ENCODE assay signal across 8 cellular contexts in the genomic region with DNA sequence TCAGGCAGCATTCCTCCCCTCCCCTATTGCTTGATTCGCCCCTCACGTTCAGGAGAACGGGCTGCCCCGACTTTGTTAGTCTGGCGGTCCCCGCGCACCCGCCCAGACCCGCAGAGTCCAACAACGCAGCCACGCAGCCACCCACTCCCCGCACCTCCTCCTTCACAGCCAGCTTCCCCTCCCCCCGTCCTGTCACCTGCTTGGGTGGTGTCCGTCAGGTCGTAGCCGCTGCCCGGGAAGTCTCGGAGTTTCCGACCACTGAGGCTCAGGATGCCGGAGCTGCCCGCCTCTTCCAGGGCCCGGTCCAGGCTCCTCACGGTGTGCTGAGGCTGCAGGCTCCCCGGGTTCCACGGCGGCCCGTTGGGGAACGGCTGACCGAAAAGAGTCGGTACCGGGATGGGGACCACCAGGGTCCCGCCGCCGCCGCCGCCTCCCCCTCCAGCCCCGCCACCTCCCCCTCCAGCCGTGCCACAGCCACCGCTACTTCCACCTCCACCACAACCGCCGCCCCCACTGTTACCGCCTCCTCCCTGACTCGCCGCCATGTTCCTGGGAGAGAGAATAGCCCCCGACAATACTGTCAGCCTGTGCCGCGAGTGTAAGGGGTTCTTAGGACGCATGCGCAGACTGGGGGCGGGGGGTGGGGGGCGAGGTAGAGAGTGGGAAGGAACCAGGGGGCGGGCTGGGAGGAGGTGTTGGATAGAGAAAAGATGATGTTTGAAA. TPM values are rescaled to one million over a fixed set of nuclear protein-coding genes. Genes with fewer than 3 reads are reported as not detected.
DNase-seq lines count a peak whose midpoint lies in the region; ATAC-seq and TF ChIP-seq lines count a peak whose summit lies in the region.

A gene with protein sequence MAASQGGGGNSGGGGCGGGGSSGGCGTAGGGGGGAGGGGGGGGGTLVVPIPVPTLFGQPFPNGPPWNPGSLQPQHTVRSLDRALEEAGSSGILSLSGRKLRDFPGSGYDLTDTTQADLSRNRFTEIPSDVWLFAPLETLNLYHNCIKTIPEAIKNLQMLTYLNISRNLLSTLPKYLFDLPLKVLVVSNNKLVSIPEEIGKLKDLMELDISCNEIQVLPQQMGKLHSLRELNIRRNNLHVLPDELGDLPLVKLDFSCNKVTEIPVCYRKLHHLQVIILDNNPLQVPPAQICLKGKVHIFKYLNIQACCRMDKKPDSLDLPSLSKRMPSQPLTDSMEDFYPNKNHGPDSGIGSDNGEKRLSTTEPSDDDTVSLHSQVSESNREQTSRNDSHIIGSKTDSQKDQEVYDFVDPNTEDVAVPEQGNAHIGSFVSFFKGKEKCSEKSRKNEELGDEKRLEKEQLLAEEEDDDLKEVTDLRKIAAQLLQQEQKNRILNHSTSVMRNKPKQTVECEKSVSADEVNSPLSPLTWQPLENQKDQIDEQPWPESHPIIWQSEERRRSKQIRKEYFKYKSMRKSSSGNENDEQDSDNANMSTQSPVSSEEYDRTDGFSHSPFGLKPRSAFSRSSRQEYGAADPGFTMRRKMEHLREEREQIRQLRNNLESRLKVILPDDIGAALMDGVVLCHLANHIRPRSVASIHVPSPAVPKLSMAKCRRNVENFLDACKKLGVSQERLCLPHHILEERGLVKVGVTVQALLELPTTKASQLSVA (minus strand): TSS at position 600 of the 723 bp plus-strand sequence. CDS start 55 bp downstream, at position 545.

- H3K4me2 ChIP-seq in H9 (ENCODE audit: insufficient read depth, insufficient read length, low read length) = peak within 1 kb of the TSS; percentile 62

- no peaks in the 10 kb centered on the region for H3K79me2 ChIP-seq in H9 (ENCODE audit: insufficient read depth, low read length)

- H2BK5ac ChIP-seq in H9 (ENCODE audit: insufficient read length, low read length) = no peak within 1 kb of the TSS

- no peak within 1 kb of the TSS for H2BK15ac ChIP-seq in H9 (ENCODE audit: low read depth, low read length)

- no CpG with 5 or more reads among the region's 52 CpGs for WGBS in H9 (ENCODE audit: extremely low coverage, insufficient read length, low lambda C conversion rate)

- peaks cover 37 to 54% of the 10 kb centered on the region in 2 experiments for H3K4me1 Mint-ChIP-seq in H9
- no peaks in the 10 kb centered on the region for H3K4me1 Mint-ChIP-seq in activated naive CD8-positive, alpha-beta T cell treated with anti-CD3 and anti-CD28 coated beads for 36 hours

- peak within 1 kb of the TSS; percentile 23 to 39 (median 29) for H3K4me3 ChIP-seq in skin epidermis

- H3K27me3 ChIP-seq in H9 (ENCODE audit: insufficient read depth, low read length) = no peaks in the 10 kb centered on the region; the same call in 1 of the 2 replicates

- H2BK12ac ChIP-seq in H9 (ENCODE audit: insufficient read length, low read depth, low read length) = no peak within 1 kb of the TSS

- no peak within 1 kb of the TSS for H4K8ac ChIP-seq in H9 (replicated peaks; ENCODE audit: insufficient read length, low read depth, low read length)

- H3K14ac ChIP-seq in H9 (ENCODE audit: insufficient read depth, low read length) = no peak within 1 kb of the TSS

- no peak within 1 kb of the TSS for H3K23ac ChIP-seq in H9 (ENCODE audit: insufficient read length, low read depth, low read length)

- no peak for TF ChIP-seq CTCF in H9 (conservative IDR thresholded peaks at IDR 0.05)

- no peaks in the 10 kb centered on the region for H3K36me3 Mint-ChIP-seq in H9 (ENCODE audit: insufficient read depth in 1 of 3, low read depth in 3 of 3)
- H3K36me3 Mint-ChIP-seq in activated naive CD8-positive, alpha-beta T cell treated with anti-CD3 and anti-CD28 coated beads for 36 hours = no peaks in the 10 kb centered on the region

- H3K27ac Mint-ChIP-seq in H9 = peak within 1 kb of the TSS in 1 of 3 experiments; percentile 52; a peak in 1 of 7 replicates
- H3K27ac Mint-ChIP-seq in activated naive CD8-positive, alpha-beta T cell treated with anti-CD3 and anti-CD28 coated beads for 36 hours = no peak within 1 kb of the TSS

- no peak within 1 kb of the TSS for H3T11ph ChIP-seq in H9 (ENCODE audit: low read length)

- H2BK120ac ChIP-seq in H9 (ENCODE audit: low read depth, low read length, poor library complexity, severe bottlenecking) = no peak within 1 kb of the TSS

- H3K9me3 Mint-ChIP-seq in H9 = no peaks in the 10 kb centered on the region
- no peaks in the 10 kb centered on the region for H3K9me3 Mint-ChIP-seq in activated naive CD8-positive, alpha-beta T cell treated with anti-CD3 and anti-CD28 coated beads for 36 hours

- H2BK20ac ChIP-seq in H9 (ENCODE audit: low read depth, low read length, poor library complexity, severe bottlenecking) = no peak within 1 kb of the TSS

- H3K56ac ChIP-seq in H9 (ENCODE audit: insufficient read length, low read depth, low read length) = no peak within 1 kb of the TSS

- H3K4ac ChIP-seq in H9 (ENCODE audit: low read depth, low read length) = no peak within 1 kb of the TSS

- H3K4me1 ChIP-seq in H9 (ENCODE audit: insufficient read depth, low read length) = peaks cover 2% of the 10 kb centered on the region; the same call in 1 of the 2 replicates

- H3K4me3 Mint-ChIP-seq in H9 = peak within 1 kb of the TSS; percentile 90 to 97
- peak within 1 kb of the TSS; percentile 7 for H3K4me3 Mint-ChIP-seq in activated naive CD8-positive, alpha-beta T cell treated with anti-CD3 and anti-CD28 coated beads for 36 hours

- H4K5ac ChIP-seq in H9 (ENCODE audit: insufficient read length, low read depth, low read length) = no peak within 1 kb of the TSS

- no peak for ATAC-seq in HG03025 (IDR thresholded peaks at IDR 0.05; ENCODE audit: low FRiP score, unreplicated experiment)
- no peak for ATAC-seq in HG02623 (IDR thresholded peaks at IDR 0.05; ENCODE audit: unreplicated experiment)

- peak within 1 kb of the TSS; percentile 38 for H3K9ac ChIP-seq in H9 (ENCODE audit: extremely low read depth, insufficient read length, low read length)

- peaks cover 5% of the 10 kb centered on the region for H3K23me2 ChIP-seq in H9 (ENCODE audit: insufficient read length, low read depth, low read length, poor library complexity, severe bottlenecking)

- H3K27ac ChIP-seq in H9 (ENCODE audit: insufficient read length, low read depth, low read length) (no peak within 1 kb of the TSS), skin epidermis (peak within 1 kb of the TSS in 2 of 21 experiments; percentile 43 to 44)

- no peaks in the 10 kb centered on the region for H3K79me1 ChIP-seq in H9 (ENCODE audit: insufficient read depth, low read depth, low read length, poor library complexity, severe bottlenecking)

- no peak within 1 kb of the TSS for H4K91ac ChIP-seq in H9 (ENCODE audit: insufficient read length, low read depth, low read length)

- H4K20me1 ChIP-seq in H9 (ENCODE audit: control insufficient read depth, insufficient read depth, insufficient read length) = no peaks in the 10 kb centered on the region

- H3K9me3 ChIP-seq in H9 (ENCODE audit: control insufficient read depth, low read depth, low read length) = no peaks in the 10 kb centered on the region

- DNase-seq in H9 (peak; percentile 69), hypothalamus (lab: John Stamatoyannopoulos, UW) (peak in 47 of 51 donors; percentile 1 to 69 (median 24)), foreskin melanocyte (no peak), mucosa of gallbladder (ENCODE audit: low spot score) (no peak)
- no peak for DNase-seq in activated naive CD8-positive, alpha-beta T cell treated with anti-CD3 and anti-CD28 coated beads for 36 hours

- H3K27me3 Mint-ChIP-seq in H9 (ENCODE audit: low read depth) = peaks cover 36% of the 10 kb centered on the region
- H3K27me3 Mint-ChIP-seq in activated naive CD8-positive, alpha-beta T cell treated with anti-CD3 and anti-CD28 coated beads for 36 hours = peaks cover 30% of the 10 kb centered on the region

- H2AK5ac ChIP-seq in H9 (ENCODE audit: insufficient read length, low read length) = no peak within 1 kb of the TSS

- peak within 1 kb of the TSS; percentile 86 for H2AFZ ChIP-seq in H9 (ENCODE audit: low read length)

- no peak within 1 kb of the TSS for H3K18ac ChIP-seq in H9 (ENCODE audit: insufficient read length, low read depth, low read length)

RNA-seq across cellular contexts. Expression of the gene that starts here (rescaled TPM):
- total RNA-seq in H9 (2021) = 6.3 and 6.6 TPM in 2 replicates
- total RNA-seq in activated naive CD8-positive, alpha-beta T cell treated with anti-CD3 and anti-CD28 coated beads for 36 hours = not detected
- 3.9 TPM for total RNA-seq in mucosa of gallbladder

Comparison
In these comparisons a context has a peak if more than half of its experiments do, and no peak if none do; other contexts are left out.
1. DNase-seq: peak in H9 (single experiment) and hypothalamus (47 of 51); none in activated naive CD8-positive, alpha-beta T cell treated with anti-CD3 and anti-CD28 coated beads for 36 hours (single experiment), foreskin melanocyte (single experiment) and mucosa of gallbladder (single experiment).